8 cellular contexts compared by ENCODE assay signal in the genomic region with DNA sequence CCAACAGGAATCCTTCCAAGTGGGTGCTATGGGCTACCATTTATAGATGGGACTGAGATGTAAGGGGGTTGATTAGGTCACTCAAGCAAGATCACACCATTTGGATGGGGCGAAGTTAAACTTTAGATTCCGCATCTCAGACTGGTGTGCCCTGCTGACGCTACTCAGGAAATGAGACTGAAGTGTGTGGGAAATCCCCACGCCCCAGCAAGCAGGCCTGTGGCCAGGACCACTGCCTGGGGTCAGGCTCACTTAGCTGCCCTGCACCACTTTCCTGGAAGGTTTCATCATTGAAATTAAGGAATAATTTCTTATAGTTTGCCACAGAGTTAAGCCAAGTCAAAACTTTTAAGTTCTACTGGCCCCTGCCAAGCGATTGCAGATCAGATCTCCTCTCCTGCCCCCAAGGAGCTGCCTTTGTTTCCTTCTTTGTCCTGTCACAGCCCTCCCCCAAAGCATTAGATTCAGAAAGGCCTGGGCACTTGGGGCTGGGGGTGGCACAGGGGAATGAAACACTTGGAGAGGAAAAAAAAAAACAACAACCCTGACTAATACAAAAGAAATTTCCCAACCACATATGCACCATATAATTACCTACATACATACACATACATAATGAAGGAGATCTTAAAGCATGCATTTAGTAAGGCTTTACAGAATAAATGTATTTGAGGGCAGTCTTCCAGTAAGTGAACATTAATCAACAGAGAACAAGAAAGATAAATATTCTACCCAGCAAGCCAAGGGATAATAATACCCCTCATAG.
DNase-seq lines count a peak whose midpoint lies in the region; ATAC-seq, FAIRE-seq and TF ChIP-seq lines count a peak whose summit lies in the region.

No MANE protein-coding gene starts in this region.

- intact Hi-C loops in GM12878 (cut with micrococcal nuclease; ENCODE audit: unreplicated experiment): no loop called here

- H3K4me3 ChIP-seq in GM12878 (no peak overlapping the region), parathyroid adenoma (ENCODE audit: low read depth, low read length) (no peak overlapping the region), WERI-Rb-1 (ENCODE audit: low read depth, low read length) (no peak overlapping the region)

- TF ChIP-seq RAD21 in GM12878 (IDR thresholded peaks at IDR 0.05; ENCODE audit: insufficient read depth, low read depth, low read length): no peak

- POLR2A ChIA-PET in GM12878 (lab: Charles Lee): interaction anchor here (0.6 kb wide), 2 partner anchors 49 to 69 kb away, joined by 3 read pairs; no protein-coding TSS in a partner anchor

- SMC1A ChIA-PET in GM12878 (lab: Charles Lee; ENCODE audit: uncharacterized antibody, unreplicated experiment): interaction anchor here (0.8 to 1.9 kb wide), 3 partner anchors 11 to 87 kb away, joined by 3 to 10 read pairs (median 6); no protein-coding TSS in a partner anchor

- in situ Hi-C loops in GM12878 (cut with MboI): no loop called here

- H3K9ac ChIP-seq in GM12878 (ENCODE audit: control insufficient read depth, insufficient read depth, low read length) (peak overlapping the region; percentile 26; the same call in 1 of the 2 replicates), parathyroid adenoma (no peak overlapping the region)

- peak overlapping the region; percentile 49 for H3K27ac ChIP-seq in GM12878 (ENCODE audit: control insufficient read depth, insufficient read depth)
- peak overlapping the region; percentile 39 for H3K27ac ChIP-seq in parathyroid adenoma
- no peak overlapping the region for H3K27ac ChIP-seq in WERI-Rb-1

- RAD21 ChIA-PET in GM12878 (lab: Charles Lee; ENCODE audit: unreplicated experiment): interaction anchor here (1.9 kb wide), 1 partner anchor 87 kb away, joined by 6 read pairs; no protein-coding TSS in a partner anchor

- no peak for FAIRE-seq in GM12878 (lab: Jason Lieb, UNC)

- ATAC-seq in GM18858 (IDR thresholded peaks at IDR 0.05; ENCODE audit: unreplicated experiment) (peak; percentile 84), HG02885 (IDR thresholded peaks at IDR 0.05; ENCODE audit: poor library complexity, unreplicated experiment) (peak; percentile 88), GM12878 (peak; percentile 99)

- CTCF ChIA-PET in GM12878 (lab: Yijun Ruan, JAX): interaction anchor here (3.3 kb wide), 1 partner anchor 87 kb away, joined by 19 read pairs; no protein-coding TSS in a partner anchor

- H3K4me1 ChIP-seq in GM12878 (ENCODE audit: control insufficient read depth, insufficient read depth, low read length) (peaks cover 15% of the 10 kb centered on the region), parathyroid adenoma (peaks cover 47% of the 10 kb centered on the region)

- H3K79me2 ChIP-seq in GM12878 (ENCODE audit: control insufficient read depth, insufficient read depth, low read length) (no peaks in the 10 kb centered on the region), parathyroid adenoma (no peaks in the 10 kb centered on the region)

- H3K27me3 ChIP-seq in GM12878 (replicated peaks in 1 of 2; ENCODE audit: control insufficient read depth in 2 of 2, insufficient read depth in 2 of 2, low read length in 1 of 2) (no peaks in the 10 kb centered on the region), parathyroid adenoma (ENCODE audit: control insufficient read depth, insufficient read depth, low read length) (no peaks in the 10 kb centered on the region), WERI-Rb-1 (ENCODE audit: insufficient read depth, low read depth, severe bottlenecking) (no peaks in the 10 kb centered on the region)

- TF ChIP-seq CTCF in GM12878 (IDR thresholded peaks at IDR 0.05 in 2 of 3, conservative IDR thresholded peaks at IDR 0.05 in 1 of 3; ENCODE audit: control insufficient read depth in 2 of 3, extremely low read depth in 1 of 3, insufficient read depth in 1 of 3, low read depth in 3 of 3, low read length in 3 of 3) (no peak), parathyroid adenoma (IDR thresholded peaks at IDR 0.05) (no peak), WERI-Rb-1 (IDR thresholded peaks at IDR 0.05; ENCODE audit: low read depth, low read length) (no peak)

- BruUV-seq in GM12878 (replicated peaks; lab: Mats Ljungman, UMichigan): no TSS peak

- DNase-seq in T-helper 2 cell (peak; percentile 18 to 87 (median 43)), GM12878 (ENCODE audit: low read depth, low spot score) (peak; percentile 62), NCI-H146 (lab: John Stamatoyannopoulos, UW) (no peak), NOMO-1 treated with dmso at 0.1 percent for 144 hours (lab: John Stamatoyannopoulos, UW; ENCODE audit: unreplicated experiment) (no peak), WERI-Rb-1 (no peak)

- peak overlapping the region; percentile 40 for H3K4me2 ChIP-seq in GM12878 (ENCODE audit: control insufficient read depth, insufficient read depth)
- H3K4me2 ChIP-seq in parathyroid adenoma (ENCODE audit: low read length): no peak overlapping the region

- WGBS in GM12878 (ENCODE audit: insufficient coverage, insufficient replicate concordance, low lambda C conversion rate, missing lambda C conversion rate): 7% methylated on average over 5 of the region's 5 CpGs

- no peaks in the 10 kb centered on the region for H3K36me3 ChIP-seq in GM12878 (ENCODE audit: control insufficient read depth in 2 of 2, insufficient read depth in 2 of 2, low read length in 1 of 2)
- no peaks in the 10 kb centered on the region for H3K36me3 ChIP-seq in parathyroid adenoma (ENCODE audit: control insufficient read depth, insufficient read depth, low read length)
- H3K36me3 ChIP-seq in WERI-Rb-1: no peaks in the 10 kb centered on the region

- 0 out of 2 replicates have a peak, but pooled peaks have one; percentile 21 for TF ChIP-seq POLR2A in GM12878 (IDR thresholded peaks at IDR 0.05; ENCODE audit: low read depth, low read length)

- peak overlapping the region; percentile 67 for H2AFZ ChIP-seq in GM12878 (ENCODE audit: control insufficient read depth, low read depth, low read length)
- H2AFZ ChIP-seq in parathyroid adenoma: peak overlapping the region; percentile 30

- H3K9me3 ChIP-seq in GM12878 (replicated peaks; ENCODE audit: control insufficient read depth, insufficient read depth, low read length) (no peaks in the 10 kb centered on the region; the same call in 2 of the 3 replicates), parathyroid adenoma (ENCODE audit: control insufficient read depth, low read length) (no peaks in the 10 kb centered on the region), WERI-Rb-1 (ENCODE audit: severe bottlenecking) (no peaks in the 10 kb centered on the region)

- no peak for TF ChIP-seq EP300 in GM12878 (IDR thresholded peaks at IDR 0.05; ENCODE audit: borderline replicate concordance in 1 of 2, control insufficient read depth in 1 of 2, low read depth in 2 of 2, low read length in 2 of 2)

- H4K20me1 ChIP-seq in GM12878 (ENCODE audit: control insufficient read depth, insufficient read depth): no peaks in the 10 kb centered on the region

TF ChIP-seq in GM12878, 131 proteins besides CTCF, POLR2A, EP300 and RAD21 (continues in another document):
- TF ChIP-seq ATF2 (IDR thresholded peaks at IDR 0.05; ENCODE audit: low read length) (0 out of 2 replicates have a peak, but pooled peaks have one; percentile 24), NFXL1 (IDR thresholded peaks at IDR 0.05; ENCODE audit: borderline replicate concordance) (no peak), TCF3 (IDR thresholded peaks at IDR 0.05; ENCODE audit: borderline replicate concordance, insufficient read depth, low read depth, low read length) (no peak), PAX5 (IDR thresholded peaks at IDR 0.05; ENCODE audit: borderline replicate concordance, low read depth, low read length) (0 out of 2 replicates have a peak, but pooled peaks have one; percentile 30), HSF1 (IDR thresholded peaks at IDR 0.05; ENCODE audit: low read depth, low read length) (no peak), ZNF217 (IDR thresholded peaks at IDR 0.05) (no peak), ZNF274 (IDR thresholded peaks at IDR 0.05; ENCODE audit: insufficient read depth, insufficient read length) (no peak), CHD1 (IDR thresholded peaks at IDR 0.05; ENCODE audit: low read depth, low read length) (no peak)

Comparison
In these comparisons a context has a peak if more than half of its experiments do, and no peak if none do; other contexts are left out.
1. DNase-seq: peak in T-helper 2 cell (5 of 5) and GM12878 (single experiment); none in NCI-H146 (single experiment), NOMO-1 treated with dmso at 0.1 percent for 144 hours (single experiment) and WERI-Rb-1 (single experiment).
2. Peak in every context shown above with its lines, with median percentiles within 50 percentile points of each other: ATAC-seq.